Comparison of ENCODE assay signal across 8 cellular contexts in genomic region chr18:57780318-57781127, GRCh38. TPM values are rescaled to one million over a fixed set of nuclear protein-coding genes. Genes with fewer than 3 reads are reported as not detected.
DNase-seq lines count a peak whose midpoint lies in the region; ATAC-seq, FAIRE-seq and TF ChIP-seq lines count a peak whose summit lies in the region.

No MANE protein-coding gene starts in this region.

- no peak overlapping the region for H4K5ac ChIP-seq in H9 (ENCODE audit: insufficient read length, low read depth, low read length)

- no peaks in the 10 kb centered on the region for H3K79me2 ChIP-seq in H9 (ENCODE audit: insufficient read depth, low read length)
- H3K79me2 ChIP-seq in endothelial cell of umbilical vein (ENCODE audit: control insufficient read depth, insufficient read depth, low read length), result peaks cover 49% of the 10 kb centered on the region

- H4K91ac ChIP-seq in H9 (ENCODE audit: insufficient read length, low read depth, low read length), result no peak overlapping the region

- no peak overlapping the region for H3K14ac ChIP-seq in H9 (ENCODE audit: insufficient read depth, low read length)

- TF ChIP-seq POLR2A in endothelial cell of umbilical vein (IDR thresholded peaks at IDR 0.05; ENCODE audit: low read depth, low read length), result peak; percentile 69

- H3K23ac ChIP-seq in H9 (ENCODE audit: insufficient read length, low read depth, low read length), result no peak overlapping the region

- dilution Hi-C loops in endothelial cell of umbilical vein (cut with MboI; ENCODE audit: extremely low pct_ligation_motif_present, low sequenced_read_pairs), result no loop called here

- H2BK15ac ChIP-seq in H9 (ENCODE audit: low read depth, low read length), result no peak overlapping the region

- no peak overlapping the region for H4K8ac ChIP-seq in H9 (replicated peaks; ENCODE audit: insufficient read length, low read depth, low read length)

- TF ChIP-seq CTCF in H9 (conservative IDR thresholded peaks at IDR 0.05) (no peak), endothelial cell of umbilical vein (IDR thresholded peaks at IDR 0.05; ENCODE audit: extremely low read depth in 1 of 2, insufficient read depth in 1 of 2, low read depth in 1 of 2, low read length in 2 of 2) (no peak), retinal pigment epithelial cell (conservative IDR thresholded peaks at IDR 0.05; ENCODE audit: low read depth, low read length) (no peak)
- TF ChIP-seq CTCF in CD4-positive, alpha-beta T cell (IDR thresholded peaks at IDR 0.05), result no peak

- no peak overlapping the region for H2BK5ac ChIP-seq in H9 (ENCODE audit: insufficient read length, low read length)

- H3K9ac ChIP-seq in H9 (ENCODE audit: extremely low read depth, insufficient read length, low read length) (no peak overlapping the region), endothelial cell of umbilical vein (replicated peaks; ENCODE audit: extremely low read depth, insufficient read depth, low read length) (peak overlapping the region; percentile 86)

- H3K56ac ChIP-seq in H9 (ENCODE audit: insufficient read length, low read depth, low read length), result no peak overlapping the region

- H3K23me2 ChIP-seq in H9 (ENCODE audit: insufficient read length, low read depth, low read length, poor library complexity, severe bottlenecking), result no peaks in the 10 kb centered on the region

- no peak overlapping the region for H3K4ac ChIP-seq in H9 (ENCODE audit: low read depth, low read length)

- DNase-seq in DMS 273 (lab: John Stamatoyannopoulos, UW; ENCODE audit: unreplicated experiment) (peak; percentile 86), H9 (no peak), NCI-H446 treated with DMSO at 0.1 percent for 48 hours (lab: John Stamatoyannopoulos, UW) (peak; percentile 37), endothelial cell of umbilical vein (ENCODE audit: low read depth, low spot score) (peak; percentile 99), retinal pigment epithelial cell (ENCODE audit: low read depth) (peak; percentile 61), DMS114 treated with DMSO at 0.1 percent for 48 hours (lab: John Stamatoyannopoulos, UW; ENCODE audit: unreplicated experiment) (no peak), occipital lobe (lab: John Stamatoyannopoulos, UW) (no peak)
- DNase-seq in CD4-positive, alpha-beta T cell, result no peak

- H3K79me1 ChIP-seq in H9 (ENCODE audit: insufficient read depth, low read depth, low read length, poor library complexity, severe bottlenecking), result no peaks in the 10 kb centered on the region

- no peak overlapping the region for H2BK12ac ChIP-seq in H9 (ENCODE audit: insufficient read length, low read depth, low read length)

- no peak overlapping the region for H3T11ph ChIP-seq in H9 (ENCODE audit: low read length)

- H3K27ac ChIP-seq in H9 (ENCODE audit: insufficient read length, low read depth, low read length), result no peak overlapping the region
- peak overlapping the region; percentile 98 for H3K27ac ChIP-seq in endothelial cell of umbilical vein (ENCODE audit: insufficient read depth, low read depth, low read length)
- H3K27ac ChIP-seq in CD4-positive, alpha-beta T cell (ENCODE audit: low read depth, low read length), result no peak overlapping the region

- H3K18ac ChIP-seq in H9 (ENCODE audit: insufficient read length, low read depth, low read length), result no peak overlapping the region

- peaks cover 15 to 16% of the 10 kb centered on the region in 2 experiments for H3K4me1 Mint-ChIP-seq in H9
- H3K4me1 Mint-ChIP-seq in CD4-positive, alpha-beta T cell (ENCODE audit: low read depth), result no peaks in the 10 kb centered on the region

- H3K4me3 Mint-ChIP-seq in H9, result no peak overlapping the region
- H3K4me3 Mint-ChIP-seq in CD4-positive, alpha-beta T cell, result no peak overlapping the region

- no peak overlapping the region for H2BK120ac ChIP-seq in H9 (ENCODE audit: low read depth, low read length, poor library complexity, severe bottlenecking)

- peak overlapping the region in 2 of 3 experiments; percentile 73 to 93; a peak in 4 of 7 replicates for H3K27ac Mint-ChIP-seq in H9
- no peak overlapping the region for H3K27ac Mint-ChIP-seq in CD4-positive, alpha-beta T cell

- H3K9me3 Mint-ChIP-seq in H9, result peaks cover 0 to 3% of the 10 kb centered on the region in 2 experiments; a peak in 2 of 5 replicates
- H3K9me3 Mint-ChIP-seq in CD4-positive, alpha-beta T cell, result no peaks in the 10 kb centered on the region

- FAIRE-seq in endothelial cell of umbilical vein (lab: Jason Lieb, UNC), result peak; percentile 89

- TSS peak; percentile 68 for BruUV-seq in endothelial cell of umbilical vein (replicated peaks; lab: Mats Ljungman, UMichigan)

- no peak overlapping the region for H3K4me2 ChIP-seq in H9 (ENCODE audit: insufficient read depth, insufficient read length, low read length)
- peak overlapping the region; percentile 84 for H3K4me2 ChIP-seq in endothelial cell of umbilical vein (ENCODE audit: insufficient read depth, low read length)

- no peaks in the 10 kb centered on the region for H3K27me3 ChIP-seq in H9 (ENCODE audit: insufficient read depth, low read length)
- H3K27me3 ChIP-seq in endothelial cell of umbilical vein (ENCODE audit: control insufficient read depth in 2 of 2, insufficient read depth in 2 of 2, low read length in 2 of 2), result no peaks in the 10 kb centered on the region
- H3K27me3 ChIP-seq in CD4-positive, alpha-beta T cell (ENCODE audit: control insufficient read depth, insufficient read depth, low read length), result no peaks in the 10 kb centered on the region

- CTCF ChIA-PET in endothelial cell of umbilical vein (lab: Charles Lee), result interaction anchor here (0.6 to 2.4 kb wide), 14 partner anchors 8 to 341 kb away, joined by 3 to 12 read pairs (median 4); partner anchors contain the start of gene ATP8B1
- CTCF ChIA-PET in CD4-positive, alpha-beta T cell (lab: Charles Lee), result no interaction called here

- H3K4me1 ChIP-seq in H9 (ENCODE audit: insufficient read depth, low read length) (peaks cover 7% of the 10 kb centered on the region; the same call in 1 of the 2 replicates), endothelial cell of umbilical vein (ENCODE audit: control insufficient read depth, extremely low read depth, insufficient read depth, low read length) (peaks cover 87% of the 10 kb centered on the region)

- no peaks in the 10 kb centered on the region for H3K36me3 Mint-ChIP-seq in H9 (ENCODE audit: insufficient read depth in 1 of 3, low read depth in 3 of 3)
- peaks cover 4% of the 10 kb centered on the region for H3K36me3 Mint-ChIP-seq in CD4-positive, alpha-beta T cell (ENCODE audit: low read depth)

- intact Hi-C loops in endothelial cell of umbilical vein (cut with micrococcal nuclease), result loop anchor here (1.0 to 10.0 kb wide), 9 partner anchors 9 to 264 kb away; partner anchors contain the start of genes ATP8B1 and NEDD4L
- intact Hi-C loops in CD4-positive, alpha-beta T cell (cut with DNase I, micrococcal nuclease), result no loop called here

- POLR2A ChIA-PET in endothelial cell of umbilical vein (lab: Charles Lee), result interaction anchor here (0.5 to 2.5 kb wide), 10 partner anchors 8 to 112 kb away, joined by 3 to 14 read pairs (median 4); partner anchors contain the start of gene ATP8B1
- POLR2A ChIA-PET in CD4-positive, alpha-beta T cell (lab: Charles Lee), result no interaction called here

- no peaks in the 10 kb centered on the region for H3K9me1 ChIP-seq in endothelial cell of umbilical vein (replicated peaks; ENCODE audit: control insufficient read depth, extremely low read depth, insufficient read depth, low read length)

- H3K4me3 ChIP-seq in endothelial cell of umbilical vein (replicated peaks in 1 of 3; ENCODE audit: insufficient read depth in 1 of 3, low read depth in 1 of 3, low read length in 3 of 3) (peak overlapping the region in 1 of 3 experiments; percentile 41), retinal pigment epithelial cell (ENCODE audit: low read length) (no peak overlapping the region)

- H2AFZ ChIP-seq in H9 (ENCODE audit: low read length) (no peak overlapping the region), endothelial cell of umbilical vein (ENCODE audit: low read depth, low read length) (no peak overlapping the region)

- H3K9me3 ChIP-seq in H9 (ENCODE audit: control insufficient read depth, low read depth, low read length) (no peaks in the 10 kb centered on the region), endothelial cell of umbilical vein (replicated peaks; ENCODE audit: control insufficient read depth, insufficient read depth, low read length) (no peaks in the 10 kb centered on the region)
- no peaks in the 10 kb centered on the region for H3K9me3 ChIP-seq in CD4-positive, alpha-beta T cell (ENCODE audit: control insufficient read depth, low read length)

- no peak overlapping the region for H2AK5ac ChIP-seq in H9 (ENCODE audit: insufficient read length, low read length)

- no peaks in the 10 kb centered on the region for H3K36me3 ChIP-seq in endothelial cell of umbilical vein (ENCODE audit: control insufficient read depth in 2 of 2, extremely low read depth in 1 of 2, insufficient read depth in 2 of 2, low read length in 2 of 2)

- no CpG with 5 or more reads among the region's 6 CpGs for WGBS in H9 (ENCODE audit: extremely low coverage, insufficient read length, low lambda C conversion rate)

- H4K20me1 ChIP-seq in H9 (ENCODE audit: control insufficient read depth, insufficient read depth, insufficient read length) (no peaks in the 10 kb centered on the region), endothelial cell of umbilical vein (replicated peaks; ENCODE audit: control insufficient read depth, extremely low read depth, insufficient read depth, low read length) (no peaks in the 10 kb centered on the region)

- ATAC-seq in CD4-positive, alpha-beta T cell (ENCODE audit: poor library complexity), result no peak

- H2BK20ac ChIP-seq in H9 (ENCODE audit: low read depth, low read length, poor library complexity, severe bottlenecking), result no peak overlapping the region

- no peaks in the 10 kb centered on the region; the same call in none of the 2 replicates for H3K27me3 Mint-ChIP-seq in H9 (ENCODE audit: low read depth)
- H3K27me3 Mint-ChIP-seq in CD4-positive, alpha-beta T cell, result no peaks in the 10 kb centered on the region

TF ChIP-seq in endothelial cell of umbilical vein, 7 proteins besides CTCF, POLR2A, EP300 and RAD21 (continues in another document):
- TF ChIP-seq MYC (IDR thresholded peaks at IDR 0.05; ENCODE audit: low read depth, low read length), result no peak
- TF ChIP-seq MAX (IDR thresholded peaks at IDR 0.05; ENCODE audit: insufficient read depth, insufficient read length), result no peak

RNA-seq across cellular contexts. Expression of gene ATP8B1, which starts 22.6 kb away (rescaled TPM):
- total RNA-seq in H9 (2021) (0.53 and 1.1 TPM in 2 replicates), endothelial cell of umbilical vein (86.5 and 100 TPM in 2 replicates), occipital lobe (2.5 TPM)
- 42.7 and 49.3 TPM in 2 replicates for polyA plus RNA-seq in endothelial cell of umbilical vein
- polyA plus RNA-seq in endothelial cell of umbilical vein (2011; cell fraction: cytosol; rRNA removed), result 32.7 and 33.4 TPM in 2 replicates
- polyA plus RNA-seq in endothelial cell of umbilical vein (2011; cell fraction: nucleus; rRNA removed), result 82.2 and 90.1 TPM in 2 replicates
- 17.7 and 27.5 TPM in 2 replicates for polyA plus RNA-seq in endothelial cell of umbilical vein (2012)
- polyA minus RNA-seq in endothelial cell of umbilical vein, result 164 and 167 TPM in 2 replicates
- polyA minus RNA-seq in endothelial cell of umbilical vein (2011; cell fraction: cytosol; rRNA and poly(A)+ RNA removed), result 0.72 TPM
- 135 and 183 TPM in 2 replicates for polyA minus RNA-seq in endothelial cell of umbilical vein (2011; cell fraction: nucleus; rRNA and poly(A)+ RNA removed)
- not detected for total RNA-seq in CD4-positive, alpha-beta T cell

Comparison
In these comparisons a context has a peak if more than half of its experiments do, and no peak if none do; other contexts are left out.
1. DNase-seq: peak in DMS 273 (single experiment), NCI-H446 treated with DMSO at 0.1 percent for 48 hours (single experiment), endothelial cell of umbilical vein (single experiment) and retinal pigment epithelial cell (single experiment); none in H9 (single experiment), DMS114 treated with DMSO at 0.1 percent for 48 hours (single experiment), CD4-positive, alpha-beta T cell (0 of 10) and occipital lobe (single experiment).
2. RNA of gene ATP8B1, which starts 22.6 kb away (total RNA-seq): 86.5 to 100 TPM in endothelial cell of umbilical vein; 2.5 TPM in occipital lobe (single experiment), 0.53 to 1.1 TPM in H9 and not detected in CD4-positive, alpha-beta T cell; every median in the first group is over 10 times any median in the second.